27 cellular contexts compared by ENCODE assay signal in the genomic region with DNA sequence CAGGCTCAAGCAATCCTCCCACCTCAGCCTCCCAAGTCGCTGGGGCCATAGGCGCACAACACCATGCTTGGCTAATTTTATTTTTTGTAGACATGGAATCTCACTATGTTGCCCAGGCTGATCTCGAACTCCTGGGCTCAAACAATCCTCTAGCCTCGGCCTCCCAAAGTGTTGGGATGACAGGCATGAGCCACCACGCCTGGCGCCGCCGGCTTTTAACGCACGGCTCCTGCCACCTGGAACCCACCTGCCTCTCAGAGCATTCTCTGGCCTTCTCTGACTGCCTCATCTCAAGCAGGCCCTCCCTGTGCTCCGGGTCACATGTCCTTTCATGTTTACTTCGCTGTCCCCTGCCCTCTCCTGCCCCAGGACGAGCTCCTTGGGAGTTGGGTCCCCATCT. TPM values are rescaled to one million over a fixed set of nuclear protein-coding genes. Genes with fewer than 3 reads are reported as not detected.
"Had no signal": no experiment of that assay in that cellular context is flagged by ENCODE, and none has a peak within 500 bp of the region (broad histone marks: within the 10 kb centered on the region; RNA-seq: fewer than 3 reads in every experiment).

No MANE protein-coding gene starts in this region.

- H3K4me3 ChIP-seq: dorsolateral prefrontal cortex, gastrocnemius medialis, heart left ventricle, hepatocyte, lung, prostate gland, right atrium auricular region, sigmoid colon, thoracic aorta, tibial nerve, upper lobe of left lung had no signal

- ATAC-seq: esophagus mucosa; gastrocnemius medialis; heart left ventricle; left lobe of liver; natural killer cell; stimulated activated naive CD8-positive, alpha-beta T cell treated with anti-CD3 and anti-CD28 coated beads, Interleukin-15, Interleukin-2, amounts not matched to agents 100 U/mL and 50 U/mL, for 24 hours had no signal

- H3K9me3 ChIP-seq: gastrocnemius medialis, heart left ventricle, prostate gland, right atrium auricular region, sigmoid colon, thoracic aorta, tibial nerve, upper lobe of left lung had no signal

- FAIRE-seq: kidney, urothelium cell line had no signal

- H3K27ac Mint-ChIP-seq: memory B cell; natural killer cell; stimulated activated memory B cell treated with anti-CD40 and anti-IgM and Interleukin-4, amounts not matched to agents 10 μg/mL and 1 μg/mL and 100 μg/mL, for 72 hours had no signal

- H3K4me2 ChIP-seq: hepatocyte had no signal

- H3K27me3 Mint-ChIP-seq: memory B cell had no signal

- H3K27me3 ChIP-seq: dorsolateral prefrontal cortex, gastrocnemius medialis, heart left ventricle, hepatocyte, right atrium auricular region, sigmoid colon, tibial nerve, upper lobe of left lung had no signal

- H3K27ac ChIP-seq: dorsolateral prefrontal cortex, epithelial cell of prostate, gastrocnemius medialis, heart left ventricle, hepatocyte, prostate gland, right atrium auricular region, sigmoid colon, thoracic aorta, tibial nerve, upper lobe of left lung had no signal

- DNase-seq: cortex of kidney; dorsolateral prefrontal cortex; effector CD4-positive, alpha-beta T cell; foreskin fibroblast; gastrocnemius medialis; heart left ventricle; kidney; natural killer cell; nucleus accumbens; sigmoid colon; stimulated activated CD4-positive, alpha-beta T cell treated with anti-CD3 and anti-CD28 coated beads, Interleukin-2, amount 100 ng/mL, for 24 hours; stimulated activated CD4-positive, alpha-beta T cell treated with anti-CD3 and anti-CD28 coated beads, Interleukin-4, amount 100 ng/mL, for 24 hours; stimulated activated naive CD8-positive, alpha-beta T cell treated with anti-CD3 and anti-CD28 coated beads, Interleukin-15, Interleukin-2, amounts not matched to agents 100 U/mL and 50 U/mL, for 24 hours had no signal

- H2AFZ ChIP-seq: hepatocyte had no signal

- H3K36me3 Mint-ChIP-seq: memory B cell; natural killer cell; stimulated activated memory B cell treated with anti-CD40 and anti-IgM and Interleukin-4, amounts not matched to agents 10 μg/mL and 1 μg/mL and 100 μg/mL, for 72 hours had no signal

- H3K36me3 ChIP-seq: gastrocnemius medialis, heart left ventricle, prostate gland, right atrium auricular region, sigmoid colon, thoracic aorta, tibial nerve, upper lobe of left lung had no signal

- H3K9me3 Mint-ChIP-seq: memory B cell; natural killer cell; stimulated activated memory B cell treated with anti-CD40 and anti-IgM and Interleukin-4, amounts not matched to agents 10 μg/mL and 1 μg/mL and 100 μg/mL, for 72 hours had no signal

- H3K4me3 Mint-ChIP-seq: memory B cell; natural killer cell; stimulated activated memory B cell treated with anti-CD40 and anti-IgM and Interleukin-4, amounts not matched to agents 10 μg/mL and 1 μg/mL and 100 μg/mL, for 72 hours had no signal

- H3K79me2 ChIP-seq: hepatocyte had no signal

- H3K4me1 ChIP-seq: gastrocnemius medialis, heart left ventricle, prostate gland, sigmoid colon, upper lobe of left lung had no signal

RNA-seq across cellular contexts. Expression of gene CASKIN1, which starts 10.3 kb away (rescaled TPM):
- total RNA-seq: mononuclear cell, natural killer cell, thoracic aorta had no signal
